29 cellular contexts compared by ENCODE assay signal in the genomic region with DNA sequence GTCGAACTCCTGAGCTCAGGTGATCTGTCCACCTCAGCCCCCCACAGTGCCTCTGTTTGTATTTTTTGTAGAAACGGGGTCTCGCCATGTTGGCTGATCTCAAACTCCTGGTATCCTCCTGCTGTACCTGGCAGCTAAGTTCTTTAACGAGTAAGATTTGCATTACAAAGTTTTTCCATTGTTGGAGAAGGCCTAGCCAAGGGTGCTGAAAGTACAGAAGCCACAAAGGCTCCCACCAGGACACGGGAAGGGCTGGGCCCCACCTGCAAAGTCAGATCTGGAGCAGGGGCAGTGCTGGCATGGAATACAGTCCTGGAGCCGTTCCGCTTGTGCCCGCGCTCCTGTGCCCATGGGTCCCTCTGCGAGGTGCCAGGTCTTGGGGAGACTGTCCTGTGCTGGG.
A peak's percentile ranks its signal among the peaks of the same experiment; 100 is the strongest.
DNase-seq lines count a peak whose midpoint lies in the region; TF ChIP-seq lines count a peak whose summit lies in the region.
"Had no signal": no experiment of that assay in that cellular context is flagged by ENCODE, and none has a peak within 500 bp of the region (broad histone marks: within the 10 kb centered on the region; RNA-seq: fewer than 3 reads in every experiment).

No MANE protein-coding gene starts in this region.

- no peak for TF ChIP-seq CTCF in RWPE1 (conservative IDR thresholded peaks at IDR 0.05; ENCODE audit: low read depth)

- H3K27ac Mint-ChIP-seq in activated T-cell treated with anti-CD3 and anti-CD28 coated beads, Interleukin-2, amount 50 U/mL, for 24 hours = peak overlapping the region; percentile 40
- H3K27ac Mint-ChIP-seq: activated CD4-positive, alpha-beta memory T cell treated with anti-CD3 and anti-CD28 coated beads, Interleukin-2, amount 10 ng/mL, durations not matched to agents 7 days and 5 days; activated naive CD8-positive, alpha-beta T cell treated with anti-CD3 and anti-CD28 coated beads for 36 hours; T-cell had no signal

- peak overlapping the region; percentile 81 for H3K27ac ChIP-seq in RWPE1
- H3K27ac ChIP-seq: colonic mucosa, foreskin keratinocyte, left ventricle myocardium inferior, testis had no signal

- H3K4me1 Mint-ChIP-seq in activated T-cell treated with anti-CD3 and anti-CD28 coated beads, Interleukin-2, amount 50 U/mL, for 24 hours (ENCODE audit: low read depth) = peaks cover 39% of the 10 kb centered on the region

- CTCF ChIA-PET in RWPE1 (lab: Yijun Ruan, JAX) = no interaction called here

- no peak overlapping the region for H3K4me3 Mint-ChIP-seq in activated T-cell treated with anti-CD3 and anti-CD28 coated beads, Interleukin-2, amount 50 U/mL, for 24 hours
- H3K4me3 Mint-ChIP-seq: activated CD4-positive, alpha-beta memory T cell treated with anti-CD3 and anti-CD28 coated beads, Interleukin-2, amount 10 ng/mL, durations not matched to agents 7 days and 5 days; activated naive CD8-positive, alpha-beta T cell treated with anti-CD3 and anti-CD28 coated beads for 36 hours; naive thymus-derived CD4-positive, alpha-beta T cell; T-cell had no signal

- no peaks in the 10 kb centered on the region for H3K27me3 Mint-ChIP-seq in activated T-cell treated with anti-CD3 and anti-CD28 coated beads, Interleukin-2, amount 50 U/mL, for 24 hours
- H3K27me3 Mint-ChIP-seq: activated CD4-positive, alpha-beta memory T cell treated with anti-CD3 and anti-CD28 coated beads, Interleukin-2, amount 10 ng/mL, durations not matched to agents 7 days and 5 days; activated naive CD8-positive, alpha-beta T cell treated with anti-CD3 and anti-CD28 coated beads for 36 hours; naive thymus-derived CD4-positive, alpha-beta T cell; T-cell had no signal

- H3K36me3 Mint-ChIP-seq in activated T-cell treated with anti-CD3 and anti-CD28 coated beads, Interleukin-2, amount 50 U/mL, for 24 hours (ENCODE audit: low read depth) = peaks cover 24% of the 10 kb centered on the region

- H3K9me3 Mint-ChIP-seq in activated T-cell treated with anti-CD3 and anti-CD28 coated beads, Interleukin-2, amount 50 U/mL, for 24 hours = no peaks in the 10 kb centered on the region
- H3K9me3 Mint-ChIP-seq: activated CD4-positive, alpha-beta memory T cell treated with anti-CD3 and anti-CD28 coated beads, Interleukin-2, amount 10 ng/mL, durations not matched to agents 7 days and 5 days; activated naive CD8-positive, alpha-beta T cell treated with anti-CD3 and anti-CD28 coated beads for 36 hours; naive thymus-derived CD4-positive, alpha-beta T cell; T-cell had no signal

- no peak for DNase-seq in activated T-cell treated with anti-CD3 and anti-CD28 coated beads, Interleukin-2, amount 50 U/mL, for 24 hours
- no peak for DNase-seq in activated T-cell treated with anti-CD3 and anti-CD28 coated beads, Interleukin-2, amount 50 U/mL, for 1 hour
- DNase-seq in RWPE1 (ENCODE audit: low spot score) (no peak), iPS-NIHi7 (ENCODE audit: extremely low spot score) (peak; percentile 67), DMS79 (lab: John Stamatoyannopoulos, UW) (no peak), NOMO-1 (lab: John Stamatoyannopoulos, UW; ENCODE audit: unreplicated experiment in 2 of 2) (no peak), NCI-H2227 treated with DMSO at 0.1 percent for 48 hours (lab: John Stamatoyannopoulos, UW) (no peak)
- no peak for DNase-seq in activated effector memory CD4-positive, alpha-beta T cell treated with Interleukin-2 at 50 U/mL for 16 hours
- DNase-seq: activated CD4-positive, alpha-beta memory T cell treated with anti-CD3 and anti-CD28 coated beads, Interleukin-2, amount 10 ng/mL, durations not matched to agents 7 days and 5 days; activated CD4-positive, CD25-positive, alpha-beta regulatory T cell; activated CD8-positive, alpha-beta memory T cell treated with anti-CD3 and anti-CD28 coated beads, Interleukin-2, amount 50 U/mL, for 48 hours; activated naive CD8-positive, alpha-beta T cell treated with anti-CD3 and anti-CD28 coated beads for 36 hours; aorta; colonic mucosa; COR-L47; DMS53; effector memory CD4-positive, alpha-beta T cell; foreskin keratinocyte; GDM1; HCEC 1CT; left ventricle myocardium inferior; midbrain; naive thymus-derived CD4-positive, alpha-beta T cell; NCI-H2171; NCI-H526 treated with DMSO at 0.1 percent for 48 hours; occipital lobe; stimulated activated naive CD8-positive, alpha-beta T cell treated with anti-CD3 and anti-CD28 coated beads, Interleukin-15, Interleukin-2, amounts not matched to agents 100 U/mL and 50 U/mL, for 24 hours; T-cell; testis had no signal

- POLR2A ChIA-PET in RWPE1 (lab: Yijun Ruan, JAX; ENCODE audit: low non-redundant PET) = no interaction called here
